Comparison of ENCODE assay signal across 1 cellular context in the genomic region with DNA sequence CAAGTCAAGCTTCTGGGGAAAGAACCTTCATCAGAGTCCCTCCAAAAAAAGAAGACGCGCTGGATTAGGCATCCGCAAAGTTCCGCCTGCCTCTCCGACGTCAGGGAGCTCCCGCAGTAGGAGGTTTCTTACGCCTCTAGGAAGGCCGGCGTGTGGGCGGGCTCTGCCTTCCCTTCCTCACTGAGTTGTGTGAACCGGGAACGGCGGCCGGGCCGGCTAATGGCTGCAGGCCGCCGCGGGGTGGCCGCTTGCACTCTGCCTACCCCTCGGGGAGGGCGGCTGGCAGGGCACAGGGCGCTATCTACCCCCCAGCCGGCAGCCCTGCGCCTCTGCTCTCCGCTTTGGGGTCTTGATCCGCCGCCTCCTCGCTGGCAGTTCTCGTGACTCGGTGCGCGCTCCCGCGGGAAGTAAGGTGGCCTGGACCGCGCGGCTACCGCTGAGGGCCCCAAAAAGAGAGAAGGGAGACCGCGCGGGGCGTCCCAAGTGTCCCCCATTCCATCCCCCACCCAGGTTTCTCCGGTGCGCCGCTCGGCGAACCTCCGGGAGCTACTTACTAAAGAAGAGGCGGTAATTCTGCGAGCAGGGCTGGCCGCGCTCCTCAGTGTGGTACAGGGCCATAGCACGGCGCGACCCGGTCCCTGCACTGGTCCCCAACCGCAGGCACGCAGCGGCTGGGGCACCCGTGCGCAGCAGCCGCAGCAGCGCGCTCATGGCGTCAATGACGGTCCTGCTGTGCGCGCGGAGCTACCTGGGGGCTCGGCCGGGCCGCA.
TF ChIP-seq lines count a peak whose summit lies in the region.

A gene (minus strand): TSS at position 723 of the 770 bp plus-strand sequence. CDS start 12 bp downstream, at position 711.

TF ChIP-seq in HepG2, 621 proteins besides CTCF, POLR2A, EP300 and RAD21 (continued from another document and continues in another):
- TF ChIP-seq, protein P1, sequence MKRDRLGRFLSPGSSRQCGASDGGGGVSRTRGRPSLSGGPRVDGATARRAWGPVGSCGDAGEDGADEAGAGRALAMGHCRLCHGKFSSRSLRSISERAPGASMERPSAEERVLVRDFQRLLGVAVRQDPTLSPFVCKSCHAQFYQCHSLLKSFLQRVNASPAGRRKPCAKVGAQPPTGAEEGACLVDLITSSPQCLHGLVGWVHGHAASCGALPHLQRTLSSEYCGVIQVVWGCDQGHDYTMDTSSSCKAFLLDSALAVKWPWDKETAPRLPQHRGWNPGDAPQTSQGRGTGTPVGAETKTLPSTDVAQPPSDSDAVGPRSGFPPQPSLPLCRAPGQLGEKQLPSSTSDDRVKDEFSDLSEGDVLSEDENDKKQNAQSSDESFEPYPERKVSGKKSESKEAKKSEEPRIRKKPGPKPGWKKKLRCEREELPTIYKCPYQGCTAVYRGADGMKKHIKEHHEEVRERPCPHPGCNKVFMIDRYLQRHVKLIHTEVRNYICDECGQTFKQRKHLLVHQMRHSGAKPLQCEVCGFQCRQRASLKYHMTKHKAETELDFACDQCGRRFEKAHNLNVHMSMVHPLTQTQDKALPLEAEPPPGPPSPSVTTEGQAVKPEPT (CRISPR knock-in tag; IDR thresholded peaks at IDR 0.05; ENCODE audit: low read depth) = no peak
- peak; percentile 44; the same call in 1 of the 2 replicates for TF ChIP-seq MEF2D (CRISPR knock-in tag; IDR thresholded peaks at IDR 0.05)
- no peak for TF ChIP-seq U2AF2 (IDR thresholded peaks at IDR 0.05; ENCODE audit: low read depth, low read length)
- TF ChIP-seq BHLHE40 (IDR thresholded peaks at IDR 0.05; ENCODE audit: low read length) = peak; percentile 81
- TF ChIP-seq, protein P2, sequence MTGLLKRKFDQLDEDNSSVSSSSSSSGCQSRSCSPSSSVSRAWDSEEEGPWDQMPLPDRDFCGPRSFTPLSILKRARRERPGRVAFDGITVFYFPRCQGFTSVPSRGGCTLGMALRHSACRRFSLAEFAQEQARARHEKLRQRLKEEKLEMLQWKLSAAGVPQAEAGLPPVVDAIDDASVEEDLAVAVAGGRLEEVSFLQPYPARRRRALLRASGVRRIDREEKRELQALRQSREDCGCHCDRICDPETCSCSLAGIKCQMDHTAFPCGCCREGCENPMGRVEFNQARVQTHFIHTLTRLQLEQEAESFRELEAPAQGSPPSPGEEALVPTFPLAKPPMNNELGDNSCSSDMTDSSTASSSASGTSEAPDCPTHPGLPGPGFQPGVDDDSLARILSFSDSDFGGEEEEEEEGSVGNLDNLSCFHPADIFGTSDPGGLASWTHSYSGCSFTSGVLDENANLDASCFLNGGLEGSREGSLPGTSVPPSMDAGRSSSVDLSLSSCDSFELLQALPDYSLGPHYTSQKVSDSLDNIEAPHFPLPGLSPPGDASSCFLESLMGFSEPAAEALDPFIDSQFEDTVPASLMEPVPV (CRISPR knock-in tag; IDR thresholded peaks at IDR 0.05) = peak; percentile 78
- TF ChIP-seq RFX1 (IDR thresholded peaks at IDR 0.05) = no peak
- TF ChIP-seq RFXANK (CRISPR knock-in tag; IDR thresholded peaks at IDR 0.05) = no peak
- TF ChIP-seq SYNCRIP (IDR thresholded peaks at IDR 0.05; ENCODE audit: insufficient read depth, low read depth, low read length) = no peak
- 0 out of 2 replicates have a peak, but pooled peaks have one; percentile 67 for TF ChIP-seq ZNF337 (CRISPR knock-in tag; IDR thresholded peaks at IDR 0.05; ENCODE audit: borderline replicate concordance, low read depth)
- TF ChIP-seq IRF2 (CRISPR knock-in tag; IDR thresholded peaks at IDR 0.05) = peak; percentile 60
- TF ChIP-seq ZNF160 (CRISPR knock-in tag; IDR thresholded peaks at IDR 0.05) = peak; percentile 88
- 0 out of 2 replicates have a peak, but pooled peaks have one; percentile 73 for TF ChIP-seq ZNF75D (CRISPR knock-in tag; IDR thresholded peaks at IDR 0.05; ENCODE audit: borderline replicate concordance)
- TF ChIP-seq, protein P3, sequence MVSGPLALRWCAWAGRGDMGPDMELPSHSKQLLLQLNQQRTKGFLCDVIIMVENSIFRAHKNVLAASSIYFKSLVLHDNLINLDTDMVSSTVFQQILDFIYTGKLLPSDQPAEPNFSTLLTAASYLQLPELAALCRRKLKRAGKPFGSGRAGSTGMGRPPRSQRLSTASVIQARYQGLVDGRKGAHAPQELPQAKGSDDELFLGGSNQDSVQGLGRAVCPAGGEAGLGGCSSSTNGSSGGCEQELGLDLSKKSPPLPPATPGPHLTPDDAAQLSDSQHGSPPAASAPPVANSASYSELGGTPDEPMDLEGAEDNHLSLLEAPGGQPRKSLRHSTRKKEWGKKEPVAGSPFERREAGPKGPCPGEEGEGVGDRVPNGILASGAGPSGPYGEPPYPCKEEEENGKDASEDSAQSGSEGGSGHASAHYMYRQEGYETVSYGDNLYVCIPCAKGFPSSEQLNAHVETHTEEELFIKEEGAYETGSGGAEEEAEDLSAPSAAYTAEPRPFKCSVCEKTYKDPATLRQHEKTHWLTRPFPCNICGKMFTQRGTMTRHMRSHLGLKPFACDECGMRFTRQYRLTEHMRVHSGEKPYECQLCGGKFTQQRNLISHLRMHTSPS (CRISPR knock-in tag; IDR thresholded peaks at IDR 0.05; ENCODE audit: low read depth) = peak; percentile 61; the same call in 1 of the 2 replicates
- TF ChIP-seq EEA1 (CRISPR knock-in tag; IDR thresholded peaks at IDR 0.05; ENCODE audit: borderline replicate concordance) = no peak; the same call in 1 of the 2 replicates
- TF ChIP-seq, protein P4, sequence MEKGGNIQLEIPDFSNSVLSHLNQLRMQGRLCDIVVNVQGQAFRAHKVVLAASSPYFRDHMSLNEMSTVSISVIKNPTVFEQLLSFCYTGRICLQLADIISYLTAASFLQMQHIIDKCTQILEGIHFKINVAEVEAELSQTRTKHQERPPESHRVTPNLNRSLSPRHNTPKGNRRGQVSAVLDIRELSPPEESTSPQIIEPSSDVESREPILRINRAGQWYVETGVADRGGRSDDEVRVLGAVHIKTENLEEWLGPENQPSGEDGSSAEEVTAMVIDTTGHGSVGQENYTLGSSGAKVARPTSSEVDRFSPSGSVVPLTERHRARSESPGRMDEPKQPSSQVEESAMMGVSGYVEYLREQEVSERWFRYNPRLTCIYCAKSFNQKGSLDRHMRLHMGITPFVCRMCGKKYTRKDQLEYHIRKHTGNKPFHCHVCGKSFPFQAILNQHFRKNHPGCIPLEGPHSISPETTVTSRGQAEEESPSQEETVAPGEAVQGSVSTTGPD (CRISPR knock-in tag; IDR thresholded peaks at IDR 0.05) = no peak
- no peak for TF ChIP-seq MLLT10 (CRISPR knock-in tag; IDR thresholded peaks at IDR 0.05)
- TF ChIP-seq FOSL2 (CRISPR knock-in tag; IDR thresholded peaks at IDR 0.05) = peak; percentile 1; the same call in 1 of the 2 replicates
- TF ChIP-seq, protein P5, sequence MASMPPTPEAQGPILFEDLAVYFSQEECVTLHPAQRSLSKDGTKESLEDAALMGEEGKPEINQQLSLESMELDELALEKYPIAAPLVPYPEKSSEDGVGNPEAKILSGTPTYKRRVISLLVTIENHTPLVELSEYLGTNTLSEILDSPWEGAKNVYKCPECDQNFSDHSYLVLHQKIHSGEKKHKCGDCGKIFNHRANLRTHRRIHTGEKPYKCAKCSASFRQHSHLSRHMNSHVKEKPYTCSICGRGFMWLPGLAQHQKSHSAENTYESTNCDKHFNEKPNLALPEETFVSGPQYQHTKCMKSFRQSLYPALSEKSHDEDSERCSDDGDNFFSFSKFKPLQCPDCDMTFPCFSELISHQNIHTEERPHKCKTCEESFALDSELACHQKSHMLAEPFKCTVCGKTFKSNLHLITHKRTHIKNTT (CRISPR knock-in tag; IDR thresholded peaks at IDR 0.05) = no peak
- TF ChIP-seq, protein P6, sequence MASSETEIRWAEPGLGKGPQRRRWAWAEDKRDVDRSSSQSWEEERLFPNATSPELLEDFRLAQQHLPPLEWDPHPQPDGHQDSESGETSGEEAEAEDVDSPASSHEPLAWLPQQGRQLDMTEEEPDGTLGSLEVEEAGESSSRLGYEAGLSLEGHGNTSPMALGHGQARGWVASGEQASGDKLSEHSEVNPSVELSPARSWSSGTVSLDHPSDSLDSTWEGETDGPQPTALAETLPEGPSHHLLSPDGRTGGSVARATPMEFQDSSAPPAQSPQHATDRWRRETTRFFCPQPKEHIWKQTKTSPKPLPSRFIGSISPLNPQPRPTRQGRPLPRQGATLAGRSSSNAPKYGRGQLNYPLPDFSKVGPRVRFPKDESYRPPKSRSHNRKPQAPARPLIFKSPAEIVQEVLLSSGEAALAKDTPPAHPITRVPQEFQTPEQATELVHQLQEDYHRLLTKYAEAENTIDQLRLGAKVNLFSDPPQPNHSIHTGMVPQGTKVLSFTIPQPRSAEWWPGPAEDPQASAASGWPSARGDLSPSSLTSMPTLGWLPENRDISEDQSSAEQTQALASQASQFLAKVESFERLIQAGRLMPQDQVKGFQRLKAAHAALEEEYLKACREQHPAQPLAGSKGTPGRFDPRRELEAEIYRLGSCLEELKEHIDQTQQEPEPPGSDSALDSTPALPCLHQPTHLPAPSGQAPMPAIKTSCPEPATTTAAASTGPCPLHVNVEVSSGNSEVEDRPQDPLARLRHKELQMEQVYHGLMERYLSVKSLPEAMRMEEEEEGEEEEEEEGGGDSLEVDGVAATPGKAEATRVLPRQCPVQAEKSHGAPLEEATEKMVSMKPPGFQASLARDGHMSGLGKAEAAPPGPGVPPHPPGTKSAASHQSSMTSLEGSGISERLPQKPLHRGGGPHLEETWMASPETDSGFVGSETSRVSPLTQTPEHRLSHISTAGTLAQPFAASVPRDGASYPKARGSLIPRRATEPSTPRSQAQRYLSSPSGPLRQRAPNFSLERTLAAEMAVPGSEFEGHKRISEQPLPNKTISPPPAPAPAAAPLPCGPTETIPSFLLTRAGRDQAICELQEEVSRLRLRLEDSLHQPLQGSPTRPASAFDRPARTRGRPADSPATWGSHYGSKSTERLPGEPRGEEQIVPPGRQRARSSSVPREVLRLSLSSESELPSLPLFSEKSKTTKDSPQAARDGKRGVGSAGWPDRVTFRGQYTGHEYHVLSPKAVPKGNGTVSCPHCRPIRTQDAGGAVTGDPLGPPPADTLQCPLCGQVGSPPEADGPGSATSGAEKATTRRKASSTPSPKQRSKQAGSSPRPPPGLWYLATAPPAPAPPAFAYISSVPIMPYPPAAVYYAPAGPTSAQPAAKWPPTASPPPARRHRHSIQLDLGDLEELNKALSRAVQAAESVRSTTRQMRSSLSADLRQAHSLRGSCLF (CRISPR knock-in tag; IDR thresholded peaks at IDR 0.05; ENCODE audit: borderline replicate concordance) = no peak
- TF ChIP-seq CC2D1A (CRISPR knock-in tag; IDR thresholded peaks at IDR 0.05) = peak; percentile 78; the same call in 1 of the 2 replicates
- peak; percentile 88 for TF ChIP-seq ZNF143 (CRISPR knock-in tag; IDR thresholded peaks at IDR 0.05)
- TF ChIP-seq, protein P7, sequence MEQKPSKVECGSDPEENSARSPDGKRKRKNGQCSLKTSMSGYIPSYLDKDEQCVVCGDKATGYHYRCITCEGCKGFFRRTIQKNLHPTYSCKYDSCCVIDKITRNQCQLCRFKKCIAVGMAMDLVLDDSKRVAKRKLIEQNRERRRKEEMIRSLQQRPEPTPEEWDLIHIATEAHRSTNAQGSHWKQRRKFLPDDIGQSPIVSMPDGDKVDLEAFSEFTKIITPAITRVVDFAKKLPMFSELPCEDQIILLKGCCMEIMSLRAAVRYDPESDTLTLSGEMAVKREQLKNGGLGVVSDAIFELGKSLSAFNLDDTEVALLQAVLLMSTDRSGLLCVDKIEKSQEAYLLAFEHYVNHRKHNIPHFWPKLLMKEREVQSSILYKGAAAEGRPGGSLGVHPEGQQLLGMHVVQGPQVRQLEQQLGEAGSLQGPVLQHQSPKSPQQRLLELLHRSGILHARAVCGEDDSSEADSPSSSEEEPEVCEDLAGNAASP (CRISPR knock-in tag; IDR thresholded peaks at IDR 0.05; ENCODE audit: borderline replicate concordance) = no peak; the same call in none of the 2 replicates
- no peak for TF ChIP-seq TRIM24 (CRISPR knock-in tag; IDR thresholded peaks at IDR 0.05)
- no peak for TF ChIP-seq ZSCAN22 (CRISPR knock-in tag; IDR thresholded peaks at IDR 0.05)
- TF ChIP-seq THYN1 (CRISPR knock-in tag; IDR thresholded peaks at IDR 0.05; ENCODE audit: borderline replicate concordance, low read depth) = peak; percentile 60; the same call in 1 of the 2 replicates
- peak; percentile 84; the same call in 1 of the 2 replicates for TF ChIP-seq TGIF2 (CRISPR knock-in tag; IDR thresholded peaks at IDR 0.05)
- peak; percentile 93 for TF ChIP-seq ZMAT3 (CRISPR knock-in tag; conservative IDR thresholded peaks at IDR 0.05)
- peak; percentile 88; the same call in 1 of the 2 replicates for TF ChIP-seq KMT2B (CRISPR knock-in tag; IDR thresholded peaks at IDR 0.05)
- TF ChIP-seq ZNF781 (CRISPR knock-in tag; IDR thresholded peaks at IDR 0.05; ENCODE audit: borderline replicate concordance, not compliant biosample characterization) = peak; percentile 41
- peak; percentile 89; the same call in 1 of the 2 replicates for TF ChIP-seq ZNF670 (CRISPR knock-in tag; IDR thresholded peaks at IDR 0.05; ENCODE audit: borderline replicate concordance)
- no peak for TF ChIP-seq MAFK (conservative IDR thresholded peaks at IDR 0.05 in 1 of 2, IDR thresholded peaks at IDR 0.05 in 1 of 2; ENCODE audit: low read length in 2 of 2)
- TF ChIP-seq FOXK1 (CRISPR knock-in tag; IDR thresholded peaks at IDR 0.05; ENCODE audit: borderline replicate concordance, low read depth) = no peak
- TF ChIP-seq ZNF564 (CRISPR knock-in tag; IDR thresholded peaks at IDR 0.05) = no peak
- TF ChIP-seq, protein P8, sequence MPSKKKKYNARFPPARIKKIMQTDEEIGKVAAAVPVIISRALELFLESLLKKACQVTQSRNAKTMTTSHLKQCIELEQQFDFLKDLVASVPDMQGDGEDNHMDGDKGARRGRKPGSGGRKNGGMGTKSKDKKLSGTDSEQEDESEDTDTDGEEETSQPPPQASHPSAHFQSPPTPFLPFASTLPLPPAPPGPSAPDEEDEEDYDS (CRISPR knock-in tag; IDR thresholded peaks at IDR 0.05) = peak; percentile 12
- no peak for TF ChIP-seq TCF12 (IDR thresholded peaks at IDR 0.05)
- TF ChIP-seq TCF12 (CRISPR knock-in tag; IDR thresholded peaks at IDR 0.05) = peak; percentile 46; the same call in 1 of the 2 replicates
- TF ChIP-seq, protein P9, sequence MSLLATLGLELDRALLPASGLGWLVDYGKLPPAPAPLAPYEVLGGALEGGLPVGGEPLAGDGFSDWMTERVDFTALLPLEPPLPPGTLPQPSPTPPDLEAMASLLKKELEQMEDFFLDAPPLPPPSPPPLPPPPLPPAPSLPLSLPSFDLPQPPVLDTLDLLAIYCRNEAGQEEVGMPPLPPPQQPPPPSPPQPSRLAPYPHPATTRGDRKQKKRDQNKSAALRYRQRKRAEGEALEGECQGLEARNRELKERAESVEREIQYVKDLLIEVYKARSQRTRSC (CRISPR knock-in tag; IDR thresholded peaks at IDR 0.05; ENCODE audit: low read depth) = 0 out of 2 replicates have a peak, but pooled peaks have one; percentile 19
- no peak for TF ChIP-seq ZNF260 (CRISPR knock-in tag; IDR thresholded peaks at IDR 0.05; ENCODE audit: borderline replicate concordance, low read depth)
- TF ChIP-seq KDM2A (CRISPR knock-in tag; IDR thresholded peaks at IDR 0.05; ENCODE audit: borderline replicate concordance, low read depth) = peak; percentile 94
- TF ChIP-seq ZNF234 (CRISPR knock-in tag; conservative IDR thresholded peaks at IDR 0.05) = no peak
- no peak for TF ChIP-seq ZNF124 (CRISPR knock-in tag; IDR thresholded peaks at IDR 0.05)
- TF ChIP-seq NFKB2 (CRISPR knock-in tag; IDR thresholded peaks at IDR 0.05; ENCODE audit: borderline replicate concordance) = peak; percentile 43; the same call in 1 of the 2 replicates
- TF ChIP-seq, protein P10, sequence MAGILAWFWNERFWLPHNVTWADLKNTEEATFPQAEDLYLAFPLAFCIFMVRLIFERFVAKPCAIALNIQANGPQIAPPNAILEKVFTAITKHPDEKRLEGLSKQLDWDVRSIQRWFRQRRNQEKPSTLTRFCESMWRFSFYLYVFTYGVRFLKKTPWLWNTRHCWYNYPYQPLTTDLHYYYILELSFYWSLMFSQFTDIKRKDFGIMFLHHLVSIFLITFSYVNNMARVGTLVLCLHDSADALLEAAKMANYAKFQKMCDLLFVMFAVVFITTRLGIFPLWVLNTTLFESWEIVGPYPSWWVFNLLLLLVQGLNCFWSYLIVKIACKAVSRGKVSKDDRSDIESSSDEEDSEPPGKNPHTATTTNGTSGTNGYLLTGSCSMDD (CRISPR knock-in tag; IDR thresholded peaks at IDR 0.05) = no peak
- no peak for TF ChIP-seq TAF15 (IDR thresholded peaks at IDR 0.05; ENCODE audit: low read depth, low read length, poor library complexity, severe bottlenecking)
